ENCODE assay signal across 7 cellular contexts in the genomic region with DNA sequence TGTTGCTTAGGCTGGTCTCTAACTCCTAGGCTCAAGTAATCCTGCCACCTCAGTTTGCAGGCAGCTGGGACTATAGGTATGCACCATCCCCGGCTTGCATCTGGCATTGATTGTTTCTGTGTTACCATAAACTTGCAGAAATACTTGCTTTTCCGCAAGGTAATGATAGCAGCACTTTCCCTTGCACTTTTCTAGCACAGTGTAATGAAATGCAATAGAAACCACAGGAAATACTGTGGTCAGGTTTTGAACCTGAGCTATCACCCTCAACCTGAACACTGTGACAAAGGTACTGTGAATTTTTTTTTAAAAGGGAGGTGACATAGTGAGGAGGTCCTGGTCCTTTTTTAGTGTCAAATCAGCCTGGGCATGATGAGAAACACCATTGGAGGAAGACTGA.
A peak's percentile ranks its signal among the peaks of the same experiment; 100 is the strongest.
DNase-seq lines count a peak whose midpoint lies in the region; ATAC-seq lines count a peak whose summit lies in the region.

No MANE protein-coding gene starts in this region.

- DNase-seq in central memory CD8-positive, alpha-beta T cell (ENCODE audit: low spot score in 2 of 2): peak in 1 of 2 donors; percentile 43
- DNase-seq in D341Med (ENCODE audit: low spot score) (no peak), SW 1271 (lab: John Stamatoyannopoulos, UW) (no peak)

- ATAC-seq in GM18867 (IDR thresholded peaks at IDR 0.05; ENCODE audit: unreplicated experiment): peak; percentile 93
- peak; percentile 87 for ATAC-seq in GM21528 (IDR thresholded peaks at IDR 0.05; ENCODE audit: low FRiP score, unreplicated experiment)
- peak; percentile 62 for ATAC-seq in HG03571 (IDR thresholded peaks at IDR 0.05; ENCODE audit: unreplicated experiment)
- ATAC-seq in central memory CD8-positive, alpha-beta T cell (replicated peaks; ENCODE audit: extremely low read depth, poor library complexity, severe bottlenecking): peak; percentile 94
- no peak for ATAC-seq in HG02970 (IDR thresholded peaks at IDR 0.05; ENCODE audit: low FRiP score, unreplicated experiment)

- peak overlapping the region; percentile 60 for H3K27ac Mint-ChIP-seq in central memory CD8-positive, alpha-beta T cell (ENCODE audit: low read depth)

- H3K4me1 Mint-ChIP-seq in central memory CD8-positive, alpha-beta T cell: peaks cover 60% of the 10 kb centered on the region

- peaks cover 6% of the 10 kb centered on the region for H3K36me3 Mint-ChIP-seq in central memory CD8-positive, alpha-beta T cell (ENCODE audit: insufficient read depth)

- peak overlapping the region; percentile 45 for H3K4me3 Mint-ChIP-seq in central memory CD8-positive, alpha-beta T cell

- H3K9me3 Mint-ChIP-seq in central memory CD8-positive, alpha-beta T cell: no peaks in the 10 kb centered on the region

- no peaks in the 10 kb centered on the region for H3K27me3 Mint-ChIP-seq in central memory CD8-positive, alpha-beta T cell
